Comparison of ENCODE assay signal across 8 cellular contexts in the genomic region with DNA sequence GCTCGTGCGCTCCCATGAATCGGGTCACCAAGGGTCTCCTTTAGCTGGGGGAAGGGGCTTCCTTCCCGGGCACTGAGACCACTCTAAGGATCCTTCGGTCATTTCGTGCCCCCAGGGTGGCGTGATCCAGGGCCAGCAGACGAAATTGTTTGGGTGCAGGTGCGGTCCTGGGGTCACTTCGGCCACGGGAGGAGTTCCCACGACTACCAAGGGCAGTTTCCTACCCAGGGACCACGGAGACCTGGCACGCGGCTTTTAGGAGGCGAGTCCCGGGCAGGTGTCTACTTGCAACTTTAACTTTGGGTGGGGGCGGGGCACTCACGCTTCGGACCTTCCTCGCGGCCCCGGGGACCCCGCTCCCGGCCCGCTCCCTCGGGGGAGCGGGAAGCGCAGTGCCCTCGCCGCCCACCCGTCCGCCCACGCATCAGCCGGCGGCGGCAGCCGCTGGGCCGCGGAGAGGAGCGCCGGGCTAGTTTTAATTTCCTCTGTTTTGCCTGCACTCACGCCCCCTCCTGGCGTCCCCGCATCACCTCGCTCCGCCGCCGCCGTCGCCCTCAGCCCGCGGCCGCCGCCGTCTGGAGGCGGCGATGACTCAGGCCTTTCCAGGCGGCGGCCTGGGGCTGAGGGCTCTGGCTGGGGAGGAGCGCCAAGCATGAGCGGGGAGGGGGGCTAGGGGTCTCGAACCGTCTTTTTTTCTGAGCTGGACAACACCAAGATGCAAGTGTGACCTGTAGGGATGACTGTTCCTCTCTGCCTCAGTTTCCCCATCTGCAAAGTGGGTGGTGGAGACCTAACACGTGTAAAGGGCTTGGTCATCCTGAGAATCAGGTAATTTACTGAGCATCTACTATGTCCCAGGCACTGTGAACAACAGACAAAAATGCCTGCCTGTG. TPM values are rescaled to one million over a fixed set of nuclear protein-coding genes. Genes with fewer than 3 reads are reported as not detected.
DNase-seq lines count a peak whose midpoint lies in the region; ATAC-seq and TF ChIP-seq lines count a peak whose summit lies in the region.

No MANE protein-coding gene starts in this region.

- peaks cover 36 to 58% (median 53%) of the 10 kb centered on the region in 11 experiments for H3K27me3 ChIP-seq in BLaER1 treated with 17β-estradiol and CSF1 and Interleukin-3, amounts not matched to agents 10 nM and 100 nM
- no peaks in the 10 kb centered on the region for H3K27me3 ChIP-seq in lung (ENCODE audit: control insufficient read depth, insufficient read depth)

- H3K4me1 ChIP-seq in BLaER1 treated with 17β-estradiol and CSF1 and Interleukin-3, amounts not matched to agents 10 nM and 100 nM: peaks cover 0 to 16% (median 8%) of the 10 kb centered on the region in 10 experiments; a peak in 14 of 20 replicates
- H3K4me1 ChIP-seq in lung (ENCODE audit: control insufficient read depth in 2 of 2, insufficient read depth in 2 of 2, low read length in 2 of 2): no peaks in the 10 kb centered on the region

- H3K4me2 ChIP-seq in BLaER1 treated with 17β-estradiol and CSF1 and Interleukin-3, amounts not matched to agents 10 nM and 100 nM: peak overlapping the region; percentile 76 to 90 (median 83)

- peak; percentile 34 for TF ChIP-seq CTCF in lung (IDR thresholded peaks at IDR 0.05; ENCODE audit: control extremely low read depth, extremely low read depth)

- peak; percentile 66 for ATAC-seq in lung (ENCODE audit: insufficient read depth, low FRiP score)

- peak overlapping the region in 7 of 11 experiments; percentile 16 to 61 (median 56); a peak in 11 of 22 replicates for H3K9ac ChIP-seq in BLaER1 treated with 17β-estradiol and CSF1 and Interleukin-3, amounts not matched to agents 10 nM and 100 nM

- H3K27ac ChIP-seq in BLaER1 treated with 17β-estradiol and CSF1 and Interleukin-3, amounts not matched to agents 10 nM and 100 nM: peak overlapping the region in 3 of 11 experiments; percentile 33 to 68 (median 55); a peak in 4 of 22 replicates
- no peak overlapping the region for H3K27ac ChIP-seq in lung (ENCODE audit: low read depth in 1 of 2, low read length in 1 of 2)

- no peaks in the 10 kb centered on the region for H3K36me3 ChIP-seq in BLaER1 treated with 17β-estradiol and CSF1 and Interleukin-3, amounts not matched to agents 10 nM and 100 nM
- H3K36me3 ChIP-seq in lung (ENCODE audit: control insufficient read depth in 2 of 2, insufficient read depth in 2 of 2, low read length in 2 of 2): no peaks in the 10 kb centered on the region

- DNase-seq in H4 (ENCODE audit: low spot score): peak; percentile 81
- DNase-seq in NCI-H524 treated with DMSO at 0.1 percent for 48 hours (lab: John Stamatoyannopoulos, UW): peak; percentile 31
- DNase-seq in activated CD4-positive, alpha-beta T cell treated with anti-CD3 and anti-CD28 coated beads, Interleukin-2, amount 50 U/mL, for 24 hours (ENCODE audit: low read depth in 1 of 2, low spot score in 1 of 2): peak; percentile 62 to 64
- peak; percentile 12 to 82 for DNase-seq in dermis microvascular lymphatic vessel endothelial cell (ENCODE audit: low read depth in 2 of 2)
- DNase-seq in lung (ENCODE audit: low spot score): peak; percentile 55
- peak; percentile 68 to 81 (median 81) for DNase-seq in stimulated activated CD4-positive, alpha-beta T cell treated with anti-CD3 and anti-CD28 coated beads, TNF-alpha, amount 100 ng/mL, for 4 hours (ENCODE audit: low read depth in 3 of 3)
- no peak for DNase-seq in cerebellar nuclear complex (lab: John Stamatoyannopoulos, UW)

- no peaks in the 10 kb centered on the region for H3K9me3 ChIP-seq in BLaER1 treated with 17β-estradiol and CSF1 and Interleukin-3, amounts not matched to agents 10 nM and 100 nM (replicated peaks in 1 of 11)
- no peaks in the 10 kb centered on the region for H3K9me3 ChIP-seq in lung (ENCODE audit: control insufficient read depth in 2 of 2, insufficient read depth in 1 of 2, low read length in 1 of 2)

- WGBS in lung, 2 donors: 0 to 1% methylated on average over 58 to 65 of the region's 65 CpGs

- peaks cover 0 to 15% (median 0%) of the 10 kb centered on the region in 11 experiments; a peak in 6 of 22 replicates for H4K20me1 ChIP-seq in BLaER1 treated with 17β-estradiol and CSF1 and Interleukin-3, amounts not matched to agents 10 nM and 100 nM

- peak overlapping the region; percentile 47 to 68 (median 56) for H3K4me3 ChIP-seq in BLaER1 treated with 17β-estradiol and CSF1 and Interleukin-3, amounts not matched to agents 10 nM and 100 nM
- no peak overlapping the region for H3K4me3 ChIP-seq in lung

RNA-seq across cellular contexts. Expression of gene OLFM2, which starts 21.8 kb away (rescaled TPM):
- total RNA-seq in H4 (2014; rRNA removed; shearing (Covaris generic)): 11.1 and 17.3 TPM in 2 replicates
- total RNA-seq in dermis microvascular lymphatic vessel endothelial cell (0.39 and 1.1 TPM in 2 replicates), lung (10 to 100 TPM in 1 of 2 donors, 1 to 10 TPM in 1; 5.8 to 11.9 TPM)
- 10 to 100 TPM in 1 of 2 donors, 1 to 10 TPM in 1; 2.2 to 14.3 TPM for polyA plus RNA-seq in lung

Comparison
In these comparisons a context has a peak if more than half of its experiments do, and no peak if none do; other contexts are left out.
1. DNase-seq: peak in H4 (single experiment), NCI-H524 treated with DMSO at 0.1 percent for 48 hours (single experiment), activated CD4-positive, alpha-beta T cell treated with anti-CD3 and anti-CD28 coated beads, Interleukin-2, amount 50 U/mL, for 24 hours (2 of 2), dermis microvascular lymphatic vessel endothelial cell (2 of 2), lung (single experiment) and stimulated activated CD4-positive, alpha-beta T cell treated with anti-CD3 and anti-CD28 coated beads, TNF-alpha, amount 100 ng/mL, for 4 hours (3 of 3); none in cerebellar nuclear complex (0 of 2).